ENCODE assay signal across 14 cellular contexts in the genomic region with DNA sequence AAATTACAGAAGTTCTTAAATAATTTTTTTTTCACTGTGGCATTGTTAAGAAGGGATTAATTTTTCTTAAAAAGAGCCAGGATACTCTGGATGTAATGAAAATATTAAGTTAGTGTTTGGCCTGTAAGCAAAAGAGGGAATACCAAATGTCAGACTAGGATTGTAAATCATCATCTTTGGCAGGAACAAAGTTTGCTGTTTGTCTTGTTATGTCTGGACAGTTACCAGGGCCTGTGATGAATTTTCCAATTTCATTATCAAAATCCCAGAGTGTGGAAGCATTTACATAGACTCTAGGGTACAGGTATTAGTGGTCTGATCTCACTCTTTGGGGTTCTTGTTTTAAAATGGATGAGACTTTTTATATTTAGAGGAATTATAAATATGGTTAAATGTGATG. TPM values are rescaled to one million over a fixed set of nuclear protein-coding genes. Genes with fewer than 3 reads are reported as not detected.
A peak's percentile ranks its signal among the peaks of the same experiment; 100 is the strongest.
DNase-seq lines count a peak whose midpoint lies in the region; ATAC-seq, FAIRE-seq and TF ChIP-seq lines count a peak whose summit lies in the region.
"Had no signal": no experiment of that assay in that cellular context is flagged by ENCODE, and none has a peak within 500 bp of the region (broad histone marks: within the 10 kb centered on the region; RNA-seq: fewer than 3 reads in every experiment).

No MANE protein-coding gene starts in this region.

- peaks cover 0 to 2% (median 2%) of the 10 kb centered on the region in 3 donors for H3K27me3 Mint-ChIP-seq in CD14-positive monocyte (ENCODE audit: low read depth in 3 of 3)
- H3K27me3 Mint-ChIP-seq: activated naive CD8-positive, alpha-beta T cell treated with anti-CD3 and anti-CD28 coated beads for 36 hours had no signal

- no peak overlapping the region for H3K4me3 Mint-ChIP-seq in CD14-positive monocyte
- H3K4me3 Mint-ChIP-seq: activated naive CD8-positive, alpha-beta T cell treated with anti-CD3 and anti-CD28 coated beads for 36 hours; GM23338 had no signal

- peaks cover 0 to 2% (median 0%) of the 10 kb centered on the region in 7 donors for H3K9me3 Mint-ChIP-seq in CD14-positive monocyte
- H3K9me3 Mint-ChIP-seq: activated naive CD8-positive, alpha-beta T cell treated with anti-CD3 and anti-CD28 coated beads for 36 hours; GM23338 had no signal

- H3K36me3 Mint-ChIP-seq in CD14-positive monocyte = peaks cover 0 to 6% of the 10 kb centered on the region in 2 donors

- no peaks in the 10 kb centered on the region for H3K9me3 ChIP-seq in pancreas

- no peak for FAIRE-seq in pancreas (lab: Jason Lieb, UNC)

- TF ChIP-seq CTCF in CD14-positive monocyte (IDR thresholded peaks at IDR 0.05) (no peak), pancreas (IDR thresholded peaks at IDR 0.05) (no peak)

- H3K27ac Mint-ChIP-seq in CD14-positive monocyte = peak overlapping the region in 4 of 7 donors; percentile 6 to 85 (median 40)
- H3K27ac Mint-ChIP-seq: activated naive CD8-positive, alpha-beta T cell treated with anti-CD3 and anti-CD28 coated beads for 36 hours; GM23338 had no signal

- intact Hi-C loops in CD14-positive monocyte (cut with micrococcal nuclease) = no loop called here
- intact Hi-C loops in pancreas (cut with DNase I) = no loop called here

- H3K27ac ChIP-seq in pancreas = peak overlapping the region in 1 of 4 donors; percentile 15
- H3K27ac ChIP-seq: KMS-11, RWPE1 had no signal

- peak in 3 of 4 donors; percentile 29 to 68 (median 55) for ATAC-seq in pancreas
- ATAC-seq: GM23338 had no signal

- H3K4me3 ChIP-seq in pancreas = no peak overlapping the region
- H3K4me3 ChIP-seq: GM23338 had no signal

- peaks cover 8 to 11% (median 11%) of the 10 kb centered on the region in 3 donors for H3K4me1 ChIP-seq in pancreas

- no peaks in the 10 kb centered on the region for H3K27me3 ChIP-seq in pancreas

- no peaks in the 10 kb centered on the region for H3K36me3 ChIP-seq in pancreas

- DNase-seq in CD14-positive monocyte (ENCODE audit: low spot score) (no peak), NCI-H226 (peak; percentile 4), fibroblast of gingiva (ENCODE audit: low read depth) (peak; percentile 20), pancreas (no peak), NCI-H510A treated with DMSO at 0.1 percent for 48 hours (lab: John Stamatoyannopoulos, UW) (no peak), Kasumi-1 (lab: John Stamatoyannopoulos, UW) (no peak), NCI-H1092 treated with DMSO at 0.1 percent for 48 hours (lab: John Stamatoyannopoulos, UW) (no peak), amygdala (lab: John Stamatoyannopoulos, UW) (no peak)
- DNase-seq: activated CD4-positive, alpha-beta T cell treated with anti-CD3 and anti-CD28 coated beads for 4 hours; activated naive CD8-positive, alpha-beta T cell treated with anti-CD3 and anti-CD28 coated beads for 36 hours; NCI-H187 had no signal

- peaks cover 28% of the 10 kb centered on the region for H3K4me1 Mint-ChIP-seq in CD14-positive monocyte
- H3K4me1 Mint-ChIP-seq: GM23338 had no signal

RNA-seq across cellular contexts. Expression of gene CEP57L1, which starts 26.1 kb away (rescaled TPM):
- polyA plus RNA-seq in CD14-positive monocyte (1 to 10 TPM; 3.9 to 5.2 TPM), pancreas (1 to 10 TPM; 3.8 to 4.3 TPM)
- 1 to 10 TPM; 3.7 to 7.0 (median 4.7) TPM for total RNA-seq in pancreas

RNA-seq across cellular contexts. Expression of gene SESN1, which starts 26.8 kb away (rescaled TPM):
- polyA plus RNA-seq in CD14-positive monocyte (1 to 10 TPM; 1.8 to 3.1 TPM), pancreas (10 to 100 TPM; 16.0 to 19.2 TPM)
- total RNA-seq in pancreas = 10 to 100 TPM in 5 of 6 donors, 1 to 10 TPM in 1; 8.5 to 22.4 (median 15.6) TPM

Comparison
In these comparisons a context has a peak if more than half of its experiments do, and no peak if none do; other contexts are left out.
1. DNase-seq: peak in NCI-H226 (single experiment) and fibroblast of gingiva (single experiment); none in CD14-positive monocyte (single experiment), pancreas (0 of 6), NCI-H510A treated with DMSO at 0.1 percent for 48 hours (single experiment), Kasumi-1 (0 of 2), NCI-H1092 treated with DMSO at 0.1 percent for 48 hours (single experiment) and amygdala (0 of 56).
2. RNA of gene SESN1, which starts 26.8 kb away (polyA plus RNA-seq): 16.0 to 19.2 TPM in pancreas; 1.8 to 3.1 TPM in CD14-positive monocyte; every median in the first group is over 4 times any median in the second.